ENCODE assay signal across 15 cellular contexts in genomic region chr10:91512458-91512857, GRCh38.
"Had no signal": no experiment of that assay in that cellular context is flagged by ENCODE, and none has a peak within 500 bp of the region (broad histone marks: within the 10 kb centered on the region; RNA-seq: fewer than 3 reads in every experiment).

No MANE protein-coding gene starts in this region.

- H3K36me3 ChIP-seq: adrenal gland, prostate gland, right lobe of liver had no signal

- H3K4me1 ChIP-seq: adrenal gland, prostate gland had no signal

- H3K9me3 ChIP-seq: prostate gland, right lobe of liver had no signal

- H3K27me3 ChIP-seq: adrenal gland, right lobe of liver had no signal

- ATAC-seq: naive thymus-derived CD8-positive, alpha-beta T cell had no signal

- H3K4me3 ChIP-seq: adrenal gland, lung, prostate gland, right lobe of liver had no signal

- DNase-seq: activated CD4-positive, alpha-beta T cell treated with anti-CD3 and anti-CD28 coated beads, Interleukin-2, amount 10 ng/mL, durations not matched to agents 7 days and 5 days; activated CD4-positive, CD25-positive, alpha-beta regulatory T cell; activated naive CD4-positive, alpha-beta T cell treated with anti-CD3 and anti-CD28 coated beads, Interleukin-2, amount 50 U/mL, for 16 hours; adrenal gland; central memory CD4-positive, alpha-beta T cell; cortex of kidney; effector CD8-positive, alpha-beta T cell; immature natural killer cell; naive thymus-derived CD8-positive, alpha-beta T cell; nucleus accumbens; right lobe of liver; stimulated activated CD4-positive, alpha-beta T cell treated with anti-CD3 and anti-CD28 coated beads, Interleukin-2, amount 100 ng/mL, for 48 hours; stimulated activated naive CD4-positive, alpha-beta T cell treated with Interleukin-2 at 50 U/mL for 16 hours had no signal

- H3K27ac ChIP-seq: adrenal gland, prostate gland, right lobe of liver had no signal
